In the genomic region with DNA sequence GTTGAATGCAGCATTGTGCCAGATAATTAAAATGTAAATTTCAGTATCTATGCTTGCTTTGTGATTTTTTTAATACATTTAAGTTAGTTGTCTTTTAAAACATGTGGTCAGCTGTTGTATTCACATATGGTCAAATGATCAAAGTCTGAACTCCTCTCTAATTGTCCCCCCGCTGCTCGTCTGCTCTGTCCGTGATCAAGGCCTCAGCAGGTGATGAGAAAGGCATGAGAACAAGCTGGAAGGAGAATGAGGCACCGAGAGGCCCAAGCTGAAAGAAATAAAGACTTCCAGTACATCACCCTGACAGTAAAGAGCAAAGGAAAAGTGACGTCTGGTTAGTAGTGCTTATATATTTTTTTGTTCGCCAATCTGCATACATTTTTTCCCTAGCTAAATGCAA, we compare ENCODE assay signal across 34 cellular contexts.
DNase-seq lines count a peak whose midpoint lies in the region; ATAC-seq, FAIRE-seq and TF ChIP-seq lines count a peak whose summit lies in the region.
"Had no signal": no experiment of that assay in that cellular context is flagged by ENCODE, and none has a peak within 500 bp of the region (broad histone marks: within the 10 kb centered on the region; RNA-seq: fewer than 3 reads in every experiment).

No MANE protein-coding gene starts in this region.

- H3K27me3 Mint-ChIP-seq in endothelial cell (ENCODE audit: unreplicated experiment), result peaks cover 2% of the 10 kb centered on the region
- H3K27me3 Mint-ChIP-seq in naive thymus-derived CD4-positive, alpha-beta T cell, result peaks cover 0 to 9% (median 0%) of the 10 kb centered on the region in 5 donors
- H3K27me3 Mint-ChIP-seq: activated CD4-positive, alpha-beta memory T cell treated with anti-CD3 and anti-CD28 coated beads, Interleukin-2, amount 10 ng/mL, durations not matched to agents 7 days and 5 days; central memory CD8-positive, alpha-beta T cell; dendritic cell treated with granulocyte-macrophage colony-stimulating factor and Interleukin-4, amounts not matched to agents 40 ng/mL and 50 ng/mL, for 4 days; stimulated activated naive CD8-positive, alpha-beta T cell treated with anti-CD3 and anti-CD28 coated beads, Interleukin-15, Interleukin-2, amounts not matched to agents 100 ng/mL and 50 ng/mL, for 24 hours; T-helper 17 cell had no signal

- peak overlapping the region; percentile 48 for H3K27ac Mint-ChIP-seq in endothelial cell (ENCODE audit: unreplicated experiment)
- H3K27ac Mint-ChIP-seq in naive thymus-derived CD4-positive, alpha-beta T cell, result no peak overlapping the region
- H3K27ac Mint-ChIP-seq: activated CD4-positive, alpha-beta memory T cell treated with anti-CD3 and anti-CD28 coated beads, Interleukin-2, amount 10 ng/mL, durations not matched to agents 7 days and 5 days; activated naive CD4-positive, alpha-beta T cell treated with anti-CD3 and anti-CD28 coated beads, Interleukin-2, amount 10 ng/mL, durations not matched to agents 7 days and 5 days; CD14-positive monocyte; dendritic cell treated with granulocyte-macrophage colony-stimulating factor and Interleukin-4, amounts not matched to agents 40 ng/mL and 50 ng/mL, for 4 days; IgD-negative memory B cell; stimulated activated naive CD8-positive, alpha-beta T cell treated with anti-CD3 and anti-CD28 coated beads, Interleukin-15, Interleukin-2, amounts not matched to agents 100 ng/mL and 50 ng/mL, for 24 hours; T-helper 17 cell had no signal

- peak overlapping the region; percentile 49 for H3K27ac ChIP-seq in neural cell (ENCODE audit: low read length)
- H3K27ac ChIP-seq in naive thymus-derived CD4-positive, alpha-beta T cell (ENCODE audit: low read depth, low read length), result no peak overlapping the region
- H3K27ac ChIP-seq: adrenal gland, neutrophil, testis had no signal

- no peak overlapping the region for H2AFZ ChIP-seq in neural cell (ENCODE audit: low read depth, low read length)

- peak overlapping the region; percentile 44 for H3K4me3 ChIP-seq in neural cell (ENCODE audit: low read length)
- H3K4me3 ChIP-seq in naive thymus-derived CD4-positive, alpha-beta T cell (ENCODE audit: low read length), result no peak overlapping the region
- H3K4me3 ChIP-seq: adrenal gland, testis had no signal

- no peaks in the 10 kb centered on the region for H3K9me3 Mint-ChIP-seq in endothelial cell (ENCODE audit: unreplicated experiment)
- no peaks in the 10 kb centered on the region for H3K9me3 Mint-ChIP-seq in naive thymus-derived CD4-positive, alpha-beta T cell
- H3K9me3 Mint-ChIP-seq: activated CD4-positive, alpha-beta memory T cell treated with anti-CD3 and anti-CD28 coated beads, Interleukin-2, amount 10 ng/mL, durations not matched to agents 7 days and 5 days; activated naive CD4-positive, alpha-beta T cell treated with anti-CD3 and anti-CD28 coated beads, Interleukin-2, amount 10 ng/mL, durations not matched to agents 7 days and 5 days; central memory CD8-positive, alpha-beta T cell; dendritic cell treated with granulocyte-macrophage colony-stimulating factor and Interleukin-4, amounts not matched to agents 40 ng/mL and 50 ng/mL, for 4 days; stimulated activated naive CD8-positive, alpha-beta T cell treated with anti-CD3 and anti-CD28 coated beads, Interleukin-15, Interleukin-2, amounts not matched to agents 100 ng/mL and 50 ng/mL, for 24 hours had no signal

- H3K36me3 Mint-ChIP-seq in endothelial cell (ENCODE audit: low read depth, unreplicated experiment), result no peaks in the 10 kb centered on the region
- H3K36me3 Mint-ChIP-seq in naive thymus-derived CD4-positive, alpha-beta T cell, result no peaks in the 10 kb centered on the region
- H3K36me3 Mint-ChIP-seq: activated naive CD4-positive, alpha-beta T cell treated with anti-CD3 and anti-CD28 coated beads, Interleukin-2, amount 10 ng/mL, durations not matched to agents 7 days and 5 days; CD14-positive monocyte; IgD-negative memory B cell had no signal

- H3K79me2 ChIP-seq in neural cell (replicated peaks; ENCODE audit: insufficient read depth, low read length), result no peaks in the 10 kb centered on the region

- H3K9ac ChIP-seq in neural cell (ENCODE audit: low read length), result peak overlapping the region; percentile 5
- H3K9ac ChIP-seq: SK-N-SH had no signal

- no peak for TF ChIP-seq CTCF in endothelial cell (IDR thresholded peaks at IDR 0.05; ENCODE audit: unreplicated experiment)
- TF ChIP-seq CTCF in neural cell (IDR thresholded peaks at IDR 0.05; ENCODE audit: poor library complexity, severe bottlenecking), result no peak

- POLR2A ChIA-PET in naive thymus-derived CD4-positive, alpha-beta T cell (lab: Charles Lee), result no interaction called here

- no peaks in the 10 kb centered on the region for H3K4me1 ChIP-seq in naive thymus-derived CD4-positive, alpha-beta T cell (ENCODE audit: control insufficient read depth in 2 of 2, insufficient read depth in 2 of 2, low read length in 2 of 2)
- H3K4me1 ChIP-seq: adrenal gland, Caco-2, testis had no signal

- ATAC-seq in naive thymus-derived CD4-positive, alpha-beta T cell, result no peak
- ATAC-seq in Right ventricle myocardium superior (ENCODE audit: poor library complexity), result no peak
- ATAC-seq: activated CD4-positive, CD25-positive, alpha-beta regulatory T cell treated with anti-CD3 and anti-CD28 coated beads, Interleukin-2, amount 50 U/mL, for 24 hours; right cardiac atrium; T-helper 17 cell had no signal

- H3K36me3 ChIP-seq in neural cell (ENCODE audit: insufficient read depth, low read length), result no peaks in the 10 kb centered on the region
- no peaks in the 10 kb centered on the region for H3K36me3 ChIP-seq in naive thymus-derived CD4-positive, alpha-beta T cell (ENCODE audit: control insufficient read depth in 2 of 3, insufficient read depth in 3 of 3, low read length in 3 of 3)
- H3K36me3 ChIP-seq: adrenal gland, neutrophil had no signal

- no peak for FAIRE-seq in HTR-8/SVneo (lab: Jason Lieb, UNC)
- FAIRE-seq: A204.1, TTC549 had no signal

- intact Hi-C loops in naive thymus-derived CD4-positive, alpha-beta T cell (cut with micrococcal nuclease), result no loop called here
- intact Hi-C loops in Right ventricle myocardium superior (cut with DNase I), result no loop called here

- TF ChIP-seq RAD21 in neural cell (conservative IDR thresholded peaks at IDR 0.05), result no peak

- no peak overlapping the region for H3K4me2 ChIP-seq in neural cell (ENCODE audit: low read length)
- H3K4me2 ChIP-seq: SK-N-SH had no signal

- CTCF ChIA-PET in naive thymus-derived CD4-positive, alpha-beta T cell (lab: Charles Lee), result no interaction called here

- H3K9me3 ChIP-seq in neural cell (ENCODE audit: low read length), result no peaks in the 10 kb centered on the region
- no peaks in the 10 kb centered on the region for H3K9me3 ChIP-seq in naive thymus-derived CD4-positive, alpha-beta T cell (ENCODE audit: control insufficient read depth in 2 of 3, low read length in 3 of 3)
- H3K9me3 ChIP-seq: adrenal gland, Caco-2, neutrophil, SK-N-SH, testis had no signal

- no peaks in the 10 kb centered on the region for H4K20me1 ChIP-seq in neural cell (ENCODE audit: insufficient read depth)

- H3K9me2 ChIP-seq in neural cell (ENCODE audit: insufficient read depth, low read length), result no peaks in the 10 kb centered on the region
- H3K9me2 ChIP-seq: SK-N-SH had no signal

- H3K4me3 Mint-ChIP-seq in endothelial cell (ENCODE audit: unreplicated experiment), result no peak overlapping the region
- H3K4me3 Mint-ChIP-seq in naive thymus-derived CD4-positive, alpha-beta T cell, result no peak overlapping the region
- H3K4me3 Mint-ChIP-seq: activated CD4-positive, alpha-beta memory T cell treated with anti-CD3 and anti-CD28 coated beads, Interleukin-2, amount 10 ng/mL, durations not matched to agents 7 days and 5 days; activated naive CD4-positive, alpha-beta T cell treated with anti-CD3 and anti-CD28 coated beads, Interleukin-2, amount 10 ng/mL, durations not matched to agents 7 days and 5 days; CD14-positive monocyte; central memory CD8-positive, alpha-beta T cell; dendritic cell treated with granulocyte-macrophage colony-stimulating factor and Interleukin-4, amounts not matched to agents 40 ng/mL and 50 ng/mL, for 4 days; IgD-negative memory B cell; stimulated activated naive CD8-positive, alpha-beta T cell treated with anti-CD3 and anti-CD28 coated beads, Interleukin-15, Interleukin-2, amounts not matched to agents 100 ng/mL and 50 ng/mL, for 24 hours; T-helper 17 cell had no signal

- no peaks in the 10 kb centered on the region for H3K27me3 ChIP-seq in neural cell (ENCODE audit: insufficient read depth, low read depth, low read length)
- H3K27me3 ChIP-seq in naive thymus-derived CD4-positive, alpha-beta T cell (ENCODE audit: control insufficient read depth in 2 of 2, insufficient read depth in 2 of 2, low read length in 2 of 2), result no peaks in the 10 kb centered on the region
- H3K27me3 ChIP-seq: neutrophil, testis had no signal

- DNase-seq in ELR (ENCODE audit: low read depth) (peak; percentile 0), NCI-H146 treated with DMSO at 0.1 percent for 48 hours (lab: John Stamatoyannopoulos, UW; ENCODE audit: unreplicated experiment) (peak; percentile 75), endothelial cell (ENCODE audit: low spot score) (no peak), Right ventricle myocardium superior (no peak), HTR-8/SVneo (ENCODE audit: insufficient read length, low spot score) (no peak)
- no peak for DNase-seq in naive thymus-derived CD4-positive, alpha-beta T cell
- no peak for DNase-seq in activated T-cell treated with anti-CD3 and anti-CD28 coated beads, Interleukin-2, amount 50 U/mL, for 48 hours
- DNase-seq: activated CD4-positive, alpha-beta memory T cell treated with anti-CD3 and anti-CD28 coated beads, Interleukin-2, amount 10 ng/mL, durations not matched to agents 7 days and 5 days; activated CD8-positive, alpha-beta memory T cell treated with anti-CD3 and anti-CD28 coated beads, Interleukin-2, amount 50 U/mL, for 48 hours; activated naive CD4-positive, alpha-beta T cell treated with anti-CD3 and anti-CD28 coated beads, Interleukin-2, amount 10 ng/mL, durations not matched to agents 7 days and 5 days; adrenal gland; Caco-2; foreskin melanocyte; GOT3; mammary epithelial cell; NCI-H187; NCI-H2171 treated with DMSO at 0.1 percent for 48 hours; NCI-H510A; posterior cingulate gyrus; right cardiac atrium; SK-N-SH; stimulated activated CD4-positive, alpha-beta T cell treated with anti-CD3 and anti-CD28 coated beads, Interleukin-1b, Interleukin-23, amount 100 ng/mL, for 48 hours; T-helper 17 cell; testis had no signal

- no peak for TF ChIP-seq EP300 in neural cell (conservative IDR thresholded peaks at IDR 0.05; ENCODE audit: poor library complexity, severe bottlenecking)

- H3F3A ChIP-seq in neural cell (ENCODE audit: insufficient read depth, low read length, poor library complexity, severe bottlenecking), result no peaks in the 10 kb centered on the region

- peaks cover 7% of the 10 kb centered on the region for H3K4me1 Mint-ChIP-seq in endothelial cell (ENCODE audit: unreplicated experiment)
- no peaks in the 10 kb centered on the region for H3K4me1 Mint-ChIP-seq in naive thymus-derived CD4-positive, alpha-beta T cell
- H3K4me1 Mint-ChIP-seq: activated CD4-positive, alpha-beta memory T cell treated with anti-CD3 and anti-CD28 coated beads, Interleukin-2, amount 10 ng/mL, durations not matched to agents 7 days and 5 days; activated naive CD4-positive, alpha-beta T cell treated with anti-CD3 and anti-CD28 coated beads, Interleukin-2, amount 10 ng/mL, durations not matched to agents 7 days and 5 days; CD14-positive monocyte; central memory CD8-positive, alpha-beta T cell; IgD-negative memory B cell; T-helper 17 cell had no signal

Comparison
In these comparisons a context has a peak if more than half of its experiments do, and no peak if none do; other contexts are left out.
1. DNase-seq: peak in ELR (single experiment) and NCI-H146 treated with DMSO at 0.1 percent for 48 hours (single experiment); none in endothelial cell (single experiment), naive thymus-derived CD4-positive, alpha-beta T cell (0 of 9), activated T-cell treated with anti-CD3 and anti-CD28 coated beads, Interleukin-2, amount 50 U/mL, for 48 hours (0 of 2), Right ventricle myocardium superior (single experiment) and HTR-8/SVneo (single experiment).